Comparison of ENCODE assay signal across 3 cellular contexts in the genomic region with DNA sequence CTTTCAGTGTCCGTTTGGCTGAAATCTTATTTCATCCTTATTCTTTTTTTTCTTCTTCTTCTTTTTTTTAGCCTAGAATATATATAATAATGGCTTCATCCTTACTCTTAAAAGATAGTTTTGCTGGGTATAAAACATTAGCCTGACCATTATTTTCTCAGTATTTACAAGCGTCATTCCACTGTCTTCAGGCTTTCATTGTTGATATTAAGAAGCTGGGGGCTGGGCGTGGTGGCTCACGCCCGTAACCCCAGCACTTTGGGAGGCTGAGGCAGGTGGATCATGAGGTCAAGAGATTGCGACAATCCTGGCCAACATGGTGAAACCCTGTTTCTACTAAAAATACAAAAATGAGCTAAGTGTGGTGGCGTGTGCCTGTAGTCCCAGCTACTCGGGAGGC.
TF ChIP-seq lines count a peak whose summit lies in the region.

No MANE protein-coding gene starts in this region.

TF ChIP-seq in HEK293, 187 proteins besides CTCF, POLR2A, EP300 and RAD21:
- TF ChIP-seq ZNF311 (tag by site-specific recombination; IDR thresholded peaks at IDR 0.05; ENCODE audit: borderline replicate concordance) (no peak), SETDB1 (IDR thresholded peaks at IDR 0.05; ENCODE audit: insufficient read length, low read length) (peak; percentile 47), ZNF624 (tag by site-specific recombination; IDR thresholded peaks at IDR 0.05) (no peak)
- TF ChIP-seq, protein P1, sequence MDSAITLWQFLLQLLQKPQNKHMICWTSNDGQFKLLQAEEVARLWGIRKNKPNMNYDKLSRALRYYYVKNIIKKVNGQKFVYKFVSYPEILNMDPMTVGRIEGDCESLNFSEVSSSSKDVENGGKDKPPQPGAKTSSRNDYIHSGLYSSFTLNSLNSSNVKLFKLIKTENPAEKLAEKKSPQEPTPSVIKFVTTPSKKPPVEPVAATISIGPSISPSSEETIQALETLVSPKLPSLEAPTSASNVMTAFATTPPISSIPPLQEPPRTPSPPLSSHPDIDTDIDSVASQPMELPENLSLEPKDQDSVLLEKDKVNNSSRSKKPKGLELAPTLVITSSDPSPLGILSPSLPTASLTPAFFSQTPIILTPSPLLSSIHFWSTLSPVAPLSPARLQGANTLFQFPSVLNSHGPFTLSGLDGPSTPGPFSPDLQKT (IDR thresholded peaks at IDR 0.05; ENCODE audit: borderline replicate concordance, low read depth, low read length) = no peak
- TF ChIP-seq, protein P2, sequence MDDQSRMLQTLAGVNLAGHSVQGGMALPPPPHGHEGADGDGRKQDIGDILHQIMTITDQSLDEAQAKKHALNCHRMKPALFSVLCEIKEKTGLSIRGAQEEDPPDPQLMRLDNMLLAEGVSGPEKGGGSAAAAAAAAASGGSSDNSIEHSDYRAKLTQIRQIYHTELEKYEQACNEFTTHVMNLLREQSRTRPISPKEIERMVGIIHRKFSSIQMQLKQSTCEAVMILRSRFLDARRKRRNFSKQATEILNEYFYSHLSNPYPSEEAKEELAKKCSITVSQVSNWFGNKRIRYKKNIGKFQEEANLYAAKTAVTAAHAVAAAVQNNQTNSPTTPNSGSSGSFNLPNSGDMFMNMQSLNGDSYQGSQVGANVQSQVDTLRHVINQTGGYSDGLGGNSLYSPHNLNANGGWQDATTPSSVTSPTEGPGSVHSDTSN (CRISPR knock-in tag; IDR thresholded peaks at IDR 0.05) = no peak

TF ChIP-seq in GM12878, 131 proteins besides CTCF, POLR2A, EP300 and RAD21:
- 0 out of 2 replicates have a peak, but pooled peaks have one; percentile 41 for TF ChIP-seq CBX3 (IDR thresholded peaks at IDR 0.05; ENCODE audit: borderline replicate concordance, low read depth)
- TF ChIP-seq, protein P3, sequence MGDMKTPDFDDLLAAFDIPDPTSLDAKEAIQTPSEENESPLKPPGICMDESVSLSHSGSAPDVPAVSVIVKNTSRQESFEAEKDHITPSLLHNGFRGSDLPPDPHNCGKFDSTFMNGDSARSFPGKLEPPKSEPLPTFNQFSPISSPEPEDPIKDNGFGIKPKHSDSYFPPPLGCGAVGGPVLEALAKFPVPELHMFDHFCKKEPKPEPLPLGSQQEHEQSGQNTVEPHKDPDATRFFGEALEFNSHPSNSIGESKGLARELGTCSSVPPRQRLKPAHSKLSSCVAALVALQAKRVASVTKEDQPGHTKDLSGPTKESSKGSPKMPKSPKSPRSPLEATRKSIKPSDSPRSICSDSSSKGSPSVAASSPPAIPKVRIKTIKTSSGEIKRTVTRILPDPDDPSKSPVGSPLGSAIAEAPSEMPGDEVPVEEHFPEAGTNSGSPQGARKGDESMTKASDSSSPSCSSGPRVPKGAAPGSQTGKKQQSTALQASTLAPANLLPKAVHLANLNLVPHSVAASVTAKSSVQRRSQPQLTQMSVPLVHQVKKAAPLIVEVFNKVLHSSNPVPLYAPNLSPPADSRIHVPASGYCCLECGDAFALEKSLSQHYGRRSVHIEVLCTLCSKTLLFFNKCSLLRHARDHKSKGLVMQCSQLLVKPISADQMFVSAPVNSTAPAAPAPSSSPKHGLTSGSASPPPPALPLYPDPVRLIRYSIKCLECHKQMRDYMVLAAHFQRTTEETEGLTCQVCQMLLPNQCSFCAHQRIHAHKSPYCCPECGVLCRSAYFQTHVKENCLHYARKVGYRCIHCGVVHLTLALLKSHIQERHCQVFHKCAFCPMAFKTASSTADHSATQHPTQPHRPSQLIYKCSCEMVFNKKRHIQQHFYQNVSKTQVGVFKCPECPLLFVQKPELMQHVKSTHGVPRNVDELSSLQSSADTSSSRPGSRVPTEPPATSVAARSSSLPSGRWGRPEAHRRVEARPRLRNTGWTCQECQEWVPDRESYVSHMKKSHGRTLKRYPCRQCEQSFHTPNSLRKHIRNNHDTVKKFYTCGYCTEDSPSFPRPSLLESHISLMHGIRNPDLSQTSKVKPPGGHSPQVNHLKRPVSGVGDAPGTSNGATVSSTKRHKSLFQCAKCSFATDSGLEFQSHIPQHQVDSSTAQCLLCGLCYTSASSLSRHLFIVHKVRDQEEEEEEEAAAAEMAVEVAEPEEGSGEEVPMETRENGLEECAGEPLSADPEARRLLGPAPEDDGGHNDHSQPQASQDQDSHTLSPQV (IDR thresholded peaks at IDR 0.05) = no peak
TF ChIP-seq in GM12878: peak in this region for 1.

TF ChIP-seq in HepG2, 621 proteins besides CTCF, POLR2A, EP300 and RAD21:
- TF ChIP-seq ZFP1 (CRISPR knock-in tag; IDR thresholded peaks at IDR 0.05) (peak; percentile 100), ARNT2 (CRISPR knock-in tag; IDR thresholded peaks at IDR 0.05; ENCODE audit: low read depth) (no peak), ZNF33B (CRISPR knock-in tag; IDR thresholded peaks at IDR 0.05) (no peak), ZNF253 (CRISPR knock-in tag; IDR thresholded peaks at IDR 0.05; ENCODE audit: borderline replicate concordance) (no peak), GATAD2A (CRISPR knock-in tag; IDR thresholded peaks at IDR 0.05) (no peak), ZNF878 (CRISPR knock-in tag; IDR thresholded peaks at IDR 0.05) (no peak)
- TF ChIP-seq, protein P4, sequence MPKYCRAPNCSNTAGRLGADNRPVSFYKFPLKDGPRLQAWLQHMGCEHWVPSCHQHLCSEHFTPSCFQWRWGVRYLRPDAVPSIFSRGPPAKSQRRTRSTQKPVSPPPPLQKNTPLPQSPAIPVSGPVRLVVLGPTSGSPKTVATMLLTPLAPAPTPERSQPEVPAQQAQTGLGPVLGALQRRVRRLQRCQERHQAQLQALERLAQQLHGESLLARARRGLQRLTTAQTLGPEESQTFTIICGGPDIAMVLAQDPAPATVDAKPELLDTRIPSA (CRISPR knock-in tag; IDR thresholded peaks at IDR 0.05; ENCODE audit: borderline replicate concordance) = no peak
